ENCODE assay signal across 8 cellular contexts in the genomic region with DNA sequence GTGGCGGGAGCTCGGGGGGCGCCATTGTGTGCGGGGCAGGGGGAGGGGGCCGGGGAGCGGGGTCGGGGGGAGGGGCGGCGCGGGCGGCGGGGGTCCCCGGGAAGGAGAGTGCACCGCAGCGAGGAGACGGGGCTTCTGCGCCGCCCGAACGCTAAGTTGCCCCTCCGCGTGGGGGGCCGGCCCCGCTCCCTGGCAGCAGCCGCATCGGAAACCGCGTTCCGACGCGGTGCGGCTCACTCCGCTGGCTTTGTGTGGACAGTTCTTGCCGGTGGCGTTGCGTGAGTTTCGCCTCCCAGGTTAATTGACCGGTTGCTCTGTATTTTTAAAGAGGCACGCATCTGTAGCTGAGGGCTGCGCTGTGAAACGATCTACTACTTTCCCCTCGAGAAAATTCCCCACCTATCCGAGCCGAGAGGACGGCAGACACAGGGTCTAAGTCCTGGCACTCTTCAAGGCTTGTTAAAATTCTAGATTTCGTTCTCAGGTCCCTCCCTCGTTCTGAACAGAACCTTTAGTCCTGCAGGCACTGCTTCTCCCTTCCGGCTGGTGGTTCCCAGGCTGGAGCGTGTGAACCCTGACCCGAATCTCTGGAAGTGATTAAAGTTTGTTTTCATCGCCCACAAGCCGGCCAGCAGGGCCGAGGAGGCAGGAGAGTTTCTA. TPM values are rescaled to one million over a fixed set of nuclear protein-coding genes. Genes with fewer than 3 reads are reported as not detected.
A peak's percentile ranks its signal among the peaks of the same experiment; 100 is the strongest.
DNase-seq lines count a peak whose midpoint lies in the region; ATAC-seq lines count a peak whose summit lies in the region.

No MANE protein-coding gene starts in this region.

- POLR2A ChIA-PET in activated naive CD8-positive, alpha-beta T cell treated with anti-CD3 and anti-CD28 coated beads, Interleukin-2, amount 10 ng/mL, durations not matched to agents 7 days and 5 days (lab: Charles Lee), result no interaction called here

- H3K4me3 ChIP-seq in iPS-11a (ENCODE audit: low read depth, low read length) (peak overlapping the region; percentile 70), skeletal muscle cell (ENCODE audit: low read depth, low read length) (peak overlapping the region; percentile 41)

- H3K9me3 Mint-ChIP-seq in activated T-cell treated with anti-CD3 and anti-CD28 coated beads, Interleukin-2, amount 50 U/mL, for 72 hours, result no peaks in the 10 kb centered on the region
- no peaks in the 10 kb centered on the region for H3K9me3 Mint-ChIP-seq in activated naive CD8-positive, alpha-beta T cell treated with anti-CD3 and anti-CD28 coated beads, Interleukin-2, amount 10 ng/mL, durations not matched to agents 7 days and 5 days

- H3K36me3 Mint-ChIP-seq in activated T-cell treated with anti-CD3 and anti-CD28 coated beads, Interleukin-2, amount 50 U/mL, for 72 hours (ENCODE audit: insufficient read depth in 2 of 2), result peaks cover 0 to 3% of the 10 kb centered on the region in 2 donors
- H3K36me3 Mint-ChIP-seq in activated naive CD8-positive, alpha-beta T cell treated with anti-CD3 and anti-CD28 coated beads, Interleukin-2, amount 10 ng/mL, durations not matched to agents 7 days and 5 days, result no peaks in the 10 kb centered on the region

- peaks cover 14% of the 10 kb centered on the region for H3K4me1 Mint-ChIP-seq in activated T-cell treated with anti-CD3 and anti-CD28 coated beads, Interleukin-2, amount 50 U/mL, for 72 hours (ENCODE audit: low read depth)
- peaks cover 13% of the 10 kb centered on the region for H3K4me1 Mint-ChIP-seq in activated naive CD8-positive, alpha-beta T cell treated with anti-CD3 and anti-CD28 coated beads, Interleukin-2, amount 10 ng/mL, durations not matched to agents 7 days and 5 days

- H3K27me3 Mint-ChIP-seq in activated T-cell treated with anti-CD3 and anti-CD28 coated beads, Interleukin-2, amount 50 U/mL, for 72 hours (ENCODE audit: low read depth), result peaks cover 77% of the 10 kb centered on the region
- peaks cover 74% of the 10 kb centered on the region for H3K27me3 Mint-ChIP-seq in activated naive CD8-positive, alpha-beta T cell treated with anti-CD3 and anti-CD28 coated beads, Interleukin-2, amount 10 ng/mL, durations not matched to agents 7 days and 5 days

- H3K4me3 Mint-ChIP-seq in activated T-cell treated with anti-CD3 and anti-CD28 coated beads, Interleukin-2, amount 50 U/mL, for 72 hours, result peak overlapping the region; percentile 75 to 81
- peak overlapping the region; percentile 73 for H3K4me3 Mint-ChIP-seq in activated naive CD8-positive, alpha-beta T cell treated with anti-CD3 and anti-CD28 coated beads, Interleukin-2, amount 10 ng/mL, durations not matched to agents 7 days and 5 days

- no peak overlapping the region for H3K27ac Mint-ChIP-seq in activated T-cell treated with anti-CD3 and anti-CD28 coated beads, Interleukin-2, amount 50 U/mL, for 72 hours
- peak overlapping the region; percentile 46 for H3K27ac Mint-ChIP-seq in activated naive CD8-positive, alpha-beta T cell treated with anti-CD3 and anti-CD28 coated beads, Interleukin-2, amount 10 ng/mL, durations not matched to agents 7 days and 5 days

- peak; percentile 6 for DNase-seq in activated T-cell treated with anti-CD3 and anti-CD28 coated beads, Interleukin-2, amount 50 U/mL, for 72 hours
- no peak for DNase-seq in activated T-cell treated with anti-CD3 and anti-CD28 coated beads, Interleukin-2, amount 50 U/mL, for 48 hours
- no peak for DNase-seq in activated naive CD8-positive, alpha-beta T cell treated with anti-CD3 and anti-CD28 coated beads, Interleukin-2, amount 10 ng/mL, durations not matched to agents 7 days and 5 days
- DNase-seq in skeletal muscle cell (ENCODE audit: low read depth) (peak; percentile 63), NCI-H226 (no peak), NCI-H1436 (lab: John Stamatoyannopoulos, UW) (no peak)
- no peak for DNase-seq in stimulated activated CD8-positive, alpha-beta memory T cell treated with anti-CD3 and anti-CD28 coated beads, Interleukin-4, amount 100 ng/mL, for 48 hours

- no peak for ATAC-seq in activated T-cell treated with anti-CD3 and anti-CD28 coated beads, Interleukin-2, amount 50 U/mL, for 72 hours (replicated peaks in 1 of 2)
- no peak for ATAC-seq in activated naive CD8-positive, alpha-beta T cell treated with anti-CD3 and anti-CD28 coated beads, Interleukin-2, amount 10 ng/mL, durations not matched to agents 7 days and 5 days (ENCODE audit: low read depth)

RNA-seq across cellular contexts. Expression of gene ARHGEF7, which starts 0.9 kb away (rescaled TPM):
- 10 to 100 TPM; 55.1 to 64.4 TPM for total RNA-seq in activated T-cell treated with anti-CD3 and anti-CD28 coated beads, Interleukin-2, amount 50 U/mL, for 72 hours
- 10 to 100 TPM; 78.9 to 82.0 TPM for total RNA-seq in activated naive CD8-positive, alpha-beta T cell treated with anti-CD3 and anti-CD28 coated beads, Interleukin-2, amount 10 ng/mL, durations not matched to agents 7 days and 5 days

Comparison
In these comparisons a context has a peak if more than half of its experiments do, and no peak if none do; other contexts are left out.
1. DNase-seq: peak in activated T-cell treated with anti-CD3 and anti-CD28 coated beads, Interleukin-2, amount 50 U/mL, for 72 hours (2 of 2) and skeletal muscle cell (single experiment); none in activated T-cell treated with anti-CD3 and anti-CD28 coated beads, Interleukin-2, amount 50 U/mL, for 48 hours (0 of 2), activated naive CD8-positive, alpha-beta T cell treated with anti-CD3 and anti-CD28 coated beads, Interleukin-2, amount 10 ng/mL, durations not matched to agents 7 days and 5 days (single experiment), NCI-H226 (single experiment), stimulated activated CD8-positive, alpha-beta memory T cell treated with anti-CD3 and anti-CD28 coated beads, Interleukin-4, amount 100 ng/mL, for 48 hours (single experiment) and NCI-H1436 (single experiment).